1 cellular context compared by ENCODE assay signal in genomic region chr10:33507662-33508425, GRCh38.
TF ChIP-seq lines count a peak whose summit lies in the region.

No MANE protein-coding gene starts in this region.

TF ChIP-seq in HepG2, 621 proteins besides CTCF, POLR2A, EP300 and RAD21 (continued from another document and continues in another):
- no peak for TF ChIP-seq ZNF691 (CRISPR knock-in tag; IDR thresholded peaks at IDR 0.05; ENCODE audit: borderline replicate concordance, low read depth)
- no peak for TF ChIP-seq ZNF326 (CRISPR knock-in tag; IDR thresholded peaks at IDR 0.05; ENCODE audit: borderline replicate concordance)
- no peak for TF ChIP-seq ZNF496 (CRISPR knock-in tag; IDR thresholded peaks at IDR 0.05; ENCODE audit: insufficient replicate concordance)
- TF ChIP-seq MLLT10 (CRISPR knock-in tag; IDR thresholded peaks at IDR 0.05) = no peak
- peak; percentile 94 for TF ChIP-seq FOXA3 (CRISPR knock-in tag; IDR thresholded peaks at IDR 0.05)
- TF ChIP-seq NFKB2 (CRISPR knock-in tag; IDR thresholded peaks at IDR 0.05; ENCODE audit: borderline replicate concordance) = no peak
- no peak for TF ChIP-seq ZNF468 (CRISPR knock-in tag; IDR thresholded peaks at IDR 0.05)
- TF ChIP-seq ZNF30 (CRISPR knock-in tag; IDR thresholded peaks at IDR 0.05) = no peak
- TF ChIP-seq POGZ (CRISPR knock-in tag; IDR thresholded peaks at IDR 0.05) = peak; percentile 71
- TF ChIP-seq TGIF2 (CRISPR knock-in tag; IDR thresholded peaks at IDR 0.05) = no peak
- no peak for TF ChIP-seq MAFG (CRISPR knock-in tag; IDR thresholded peaks at IDR 0.05)
- no peak for TF ChIP-seq HNRNPL (IDR thresholded peaks at IDR 0.05; ENCODE audit: low read depth, low read length)
- peak; percentile 93 for TF ChIP-seq PITX1 (CRISPR knock-in tag; IDR thresholded peaks at IDR 0.05)
- 0 out of 2 replicates have a peak, but pooled peaks have one; percentile 34 for TF ChIP-seq DRAP1 (CRISPR knock-in tag; IDR thresholded peaks at IDR 0.05)
- TF ChIP-seq KIAA2018 (CRISPR knock-in tag; IDR thresholded peaks at IDR 0.05; ENCODE audit: borderline replicate concordance) = no peak
- no peak for TF ChIP-seq ZNF790 (CRISPR knock-in tag; IDR thresholded peaks at IDR 0.05; ENCODE audit: borderline replicate concordance)
- no peak for TF ChIP-seq NFRKB (IDR thresholded peaks at IDR 0.05)
- TF ChIP-seq TCF7 (IDR thresholded peaks at IDR 0.05; ENCODE audit: low read depth) = peak; percentile 97
- TF ChIP-seq AKNA (CRISPR knock-in tag; IDR thresholded peaks at IDR 0.05; ENCODE audit: borderline replicate concordance) = no peak; the same call in 1 of the 2 replicates
- 0 out of 2 replicates have a peak, but pooled peaks have one; percentile 50 for TF ChIP-seq ZSCAN31 (CRISPR knock-in tag; IDR thresholded peaks at IDR 0.05; ENCODE audit: low read depth)
- no peak for TF ChIP-seq HINFP (CRISPR knock-in tag; IDR thresholded peaks at IDR 0.05; ENCODE audit: low read depth)
- no peak for TF ChIP-seq ZNF225 (CRISPR knock-in tag; IDR thresholded peaks at IDR 0.05)
- TF ChIP-seq ZNF589 (CRISPR knock-in tag; conservative IDR thresholded peaks at IDR 0.05) = no peak
- TF ChIP-seq ZNF879 (CRISPR knock-in tag; IDR thresholded peaks at IDR 0.05) = no peak
- TF ChIP-seq ZMAT5 (CRISPR knock-in tag; IDR thresholded peaks at IDR 0.05; ENCODE audit: borderline replicate concordance, low read depth) = no peak
- TF ChIP-seq USF2 (IDR thresholded peaks at IDR 0.05; ENCODE audit: low read depth, low read length) = no peak
- no peak for TF ChIP-seq USF2 (CRISPR knock-in tag; IDR thresholded peaks at IDR 0.05; ENCODE audit: borderline replicate concordance)
- TF ChIP-seq PAX8 (CRISPR knock-in tag; IDR thresholded peaks at IDR 0.05; ENCODE audit: borderline replicate concordance) = no peak
- TF ChIP-seq EZH2 (conservative IDR thresholded peaks at IDR 0.05; ENCODE audit: low read depth, low read length) = no peak
- no peak for TF ChIP-seq ZNF530 (CRISPR knock-in tag; IDR thresholded peaks at IDR 0.05; ENCODE audit: low read depth)
- TF ChIP-seq SP5 (CRISPR knock-in tag; IDR thresholded peaks at IDR 0.05; ENCODE audit: borderline replicate concordance, low read depth) = no peak; the same call in 1 of the 2 replicates
- no peak for TF ChIP-seq ZNF207 (IDR thresholded peaks at IDR 0.05; ENCODE audit: borderline replicate concordance)
- TF ChIP-seq ZNF562 (CRISPR knock-in tag; IDR thresholded peaks at IDR 0.05; ENCODE audit: borderline replicate concordance) = no peak
- no peak for TF ChIP-seq ZNF660 (CRISPR knock-in tag; IDR thresholded peaks at IDR 0.05; ENCODE audit: borderline replicate concordance, low read depth)
- TF ChIP-seq NR2F6 (IDR thresholded peaks at IDR 0.05) = peak; percentile 95
- peak; percentile 95 for TF ChIP-seq NR2F6 (CRISPR knock-in tag; IDR thresholded peaks at IDR 0.05)
- peak; percentile 57; the same call in 1 of the 2 replicates for TF ChIP-seq ATF1 (CRISPR knock-in tag; IDR thresholded peaks at IDR 0.05)
- TF ChIP-seq ERF (CRISPR knock-in tag; IDR thresholded peaks at IDR 0.05) = peak; percentile 79; the same call in 1 of the 2 replicates
- no peak for TF ChIP-seq ZNF3 (CRISPR knock-in tag; IDR thresholded peaks at IDR 0.05)
- no peak for TF ChIP-seq CHD2 (IDR thresholded peaks at IDR 0.05; ENCODE audit: low read depth, low read length)
- peak; percentile 56 for TF ChIP-seq HNF1B (CRISPR knock-in tag; IDR thresholded peaks at IDR 0.05)
- TF ChIP-seq MTERF4 (CRISPR knock-in tag; IDR thresholded peaks at IDR 0.05) = no peak
- peak; percentile 81; the same call in 1 of the 2 replicates for TF ChIP-seq RXRA (CRISPR knock-in tag; IDR thresholded peaks at IDR 0.05)
- peak; percentile 96 for TF ChIP-seq RARA (CRISPR knock-in tag; IDR thresholded peaks at IDR 0.05)
- TF ChIP-seq POLR2AphosphoS2 (IDR thresholded peaks at IDR 0.05; ENCODE audit: low read depth, low read length) = no peak
